ENCODE assay signal across 35 cellular contexts in genomic region chr9:125504616-125505015, GRCh38.
"Had no signal": no experiment of that assay in that cellular context is flagged by ENCODE, and none has a peak within 500 bp of the region (broad histone marks: within the 10 kb centered on the region; RNA-seq: fewer than 3 reads in every experiment).

No MANE protein-coding gene starts in this region.

- H3K27ac Mint-ChIP-seq: activated naive CD4-positive, alpha-beta T cell treated with anti-CD3 and anti-CD28 coated beads for 36 hours; activated T-cell treated with anti-CD3 and anti-CD28 coated beads, Interleukin-2, amount 50 U/mL, for 24 hours; activated T-helper 2 cell treated with anti-CD3 and anti-CD28 coated beads, Interferon-gamma antibody, Interleukin-2, Interleukin-4, amounts not matched to agents 10 μg/mL and 5 μg/mL and 100 μg/mL, durations not matched to agents 14 hours and 24 hours and 36 hours; T-helper 17 cell had no signal

- H3K27ac ChIP-seq: brain microvascular endothelial cell, SJCRH30, SK-N-MC, WERI-Rb-1 had no signal

- H3K4me3 ChIP-seq: MG63, SJCRH30, SK-N-MC had no signal

- H3K9me3 ChIP-seq: MG63, SJCRH30 had no signal

- H3K4me1 Mint-ChIP-seq: T-helper 17 cell had no signal

- H3K9me3 Mint-ChIP-seq: activated naive CD4-positive, alpha-beta T cell treated with anti-CD3 and anti-CD28 coated beads for 36 hours; activated naive CD4-positive, alpha-beta T cell treated with anti-CD3 and anti-CD28 coated beads, Interleukin-2, amount 50 U/mL, for 72 hours; activated T-cell treated with anti-CD3 and anti-CD28 coated beads, Interleukin-2, amount 50 U/mL, for 24 hours; activated T-helper 2 cell treated with anti-CD3 and anti-CD28 coated beads, Interferon-gamma antibody, Interleukin-2, Interleukin-4, amounts not matched to agents 10 μg/mL and 5 μg/mL and 100 μg/mL, durations not matched to agents 14 hours and 24 hours and 36 hours had no signal

- DNase-seq: activated CD4-positive, alpha-beta T cell treated with anti-CD3 and anti-CD28 coated beads for 1 hour; activated CD4-positive, alpha-beta T cell treated with anti-CD3 and anti-CD28 coated beads for 48 hours; activated CD4-positive, alpha-beta T cell treated with anti-CD3 and anti-CD28 coated beads, Interleukin-2, amount 50 U/mL, for 48 hours; activated CD4-positive, CD25-positive, alpha-beta regulatory T cell; activated CD8-positive, alpha-beta memory T cell treated with anti-CD3 and anti-CD28 coated beads for 24 hours; activated gamma-delta T cell; activated naive CD4-positive, alpha-beta T cell treated with anti-CD3 and anti-CD28 coated beads for 36 hours; activated T-cell treated with anti-CD3 and anti-CD28 coated beads, Interleukin-2, amount 50 U/mL, for 24 hours; amniotic stem cell; aorta; brain microvascular endothelial cell; central memory CD4-positive, alpha-beta T cell; Kasumi-1; KG1; MG63; NCI-H1092 treated with DMSO at 0.1 percent for 48 hours; NCI-H1417; NCI-H146; NCI-H187; NCI-H2081; NCI-H2171 treated with DMSO at 0.1 percent for 48 hours; NCI-H2227 treated with DMSO at 0.1 percent for 48 hours; NCI-H446; NCI-H510A treated with DMSO at 0.1 percent for 48 hours; NCI-H526 treated with DMSO at 0.1 percent for 48 hours; NCI-H774; SHP77; SJCRH30; T-helper 17 cell; T1000; WERI-Rb-1 had no signal

- ATAC-seq: activated naive CD4-positive, alpha-beta T cell treated with anti-CD3 and anti-CD28 coated beads, Interleukin-2, amount 50 U/mL, for 72 hours; Panc1; T-helper 17 cell had no signal

- H3K27me3 ChIP-seq: brain microvascular endothelial cell, MG63, SJCRH30 had no signal

- H3K27me3 Mint-ChIP-seq: activated T-cell treated with anti-CD3 and anti-CD28 coated beads, Interleukin-2, amount 50 U/mL, for 24 hours; T-helper 17 cell had no signal

- H3K4me3 Mint-ChIP-seq: activated naive CD4-positive, alpha-beta T cell treated with anti-CD3 and anti-CD28 coated beads for 36 hours; activated T-cell treated with anti-CD3 and anti-CD28 coated beads, Interleukin-2, amount 50 U/mL, for 24 hours; T-helper 17 cell had no signal

- H3K36me3 ChIP-seq: SJCRH30, WERI-Rb-1 had no signal
